In genomic region chr20:41340327-41341055, GRCh38 we compare ENCODE assay signal across 1 cellular context.
TF ChIP-seq lines count a peak whose summit lies in the region.

TSS of gene LPIN3 (plus strand) at chr20:41340821. CDS start at chr20:41345804, 4,983 bp downstream.

TF ChIP-seq in K562, 482 proteins besides CTCF, POLR2A, EP300 and RAD21 (continued from another document and continues in another):
- TF ChIP-seq PKNOX1 (IDR thresholded peaks at IDR 0.05), result 0 out of 2 replicates have a peak, but pooled peaks have one; percentile 3
- peak; percentile 63 for TF ChIP-seq DEAF1 (CRISPR knock-in tag; IDR thresholded peaks at IDR 0.05)
- TF ChIP-seq POLR2G (IDR thresholded peaks at IDR 0.05; ENCODE audit: low read depth, low read length), result peak; percentile 88
- TF ChIP-seq TAF1 (IDR thresholded peaks at IDR 0.05; ENCODE audit: control insufficient read depth, extremely low read depth, insufficient read depth, low read length, severe bottlenecking), result peak; percentile 45
- TF ChIP-seq VEZF1 (CRISPR knock-in tag; IDR thresholded peaks at IDR 0.05), result peak; percentile 63
- peak; percentile 94 for TF ChIP-seq ZFX (CRISPR knock-in tag; IDR thresholded peaks at IDR 0.05)
- peak; percentile 15; the same call in 1 of the 2 replicates for TF ChIP-seq ZKSCAN1 (IDR thresholded peaks at IDR 0.05; ENCODE audit: low read depth, low read length)
- 0 out of 2 replicates have a peak, but pooled peaks have one; percentile 32 for TF ChIP-seq FOSL1 (tag; conservative IDR thresholded peaks at IDR 0.05)
- 0 out of 2 replicates have a peak, but pooled peaks have one; percentile 35 for TF ChIP-seq SMC3 (conservative IDR thresholded peaks at IDR 0.05; ENCODE audit: insufficient read depth, low read depth, low read length)
- 0 out of 2 replicates have a peak, but pooled peaks have one; percentile 31 for TF ChIP-seq SP1 (CRISPR knock-in tag; IDR thresholded peaks at IDR 0.05)
- no peak for TF ChIP-seq ZNF551 (CRISPR knock-in tag; IDR thresholded peaks at IDR 0.05)
- peak; percentile 30; the same call in 1 of the 2 replicates for TF ChIP-seq GABPA (tag; conservative IDR thresholded peaks at IDR 0.05; ENCODE audit: low read depth)
- peak; percentile 69 for TF ChIP-seq PHF8 (IDR thresholded peaks at IDR 0.05; ENCODE audit: borderline replicate concordance, low read length)
- TF ChIP-seq ELF2 (CRISPR knock-in tag; IDR thresholded peaks at IDR 0.05), result peak; percentile 84
- TF ChIP-seq ZNF445 (CRISPR knock-in tag; IDR thresholded peaks at IDR 0.05; ENCODE audit: low read depth), result no peak
- TF ChIP-seq KDM2B (CRISPR knock-in tag; IDR thresholded peaks at IDR 0.05), result 0 out of 2 replicates have a peak, but pooled peaks have one; percentile 70
- TF ChIP-seq NR2C2 (CRISPR knock-in tag; IDR thresholded peaks at IDR 0.05), result peak; percentile 75
- TF ChIP-seq NR2C2 (tag; IDR thresholded peaks at IDR 0.05), result peak; percentile 96
- TF ChIP-seq JUND (IDR thresholded peaks at IDR 0.05; ENCODE audit: borderline replicate concordance, low read depth, low read length), result peak; percentile 71
- no peak; the same call in 2 of the 3 replicates for TF ChIP-seq JUND (tag; IDR thresholded peaks at IDR 0.05; ENCODE audit: borderline replicate concordance, low read depth, low read length)
- TF ChIP-seq YY1 (IDR thresholded peaks at IDR 0.05; ENCODE audit: borderline replicate concordance in 1 of 3, control insufficient read depth in 1 of 3, extremely low read depth in 1 of 3, insufficient read depth in 3 of 3, insufficient read length in 1 of 3, insufficient replicate concordance in 2 of 3, low read depth in 1 of 3, low read length in 2 of 3), result peak in 2 of 3 experiments; percentile 19 to 60
- TF ChIP-seq NBN (IDR thresholded peaks at IDR 0.05; ENCODE audit: low read depth), result peak; percentile 62; the same call in 1 of the 2 replicates
- peak; percentile 84 for TF ChIP-seq PHF20 (IDR thresholded peaks at IDR 0.05; ENCODE audit: partially characterized antibody)
- TF ChIP-seq ETV5 (CRISPR knock-in tag; IDR thresholded peaks at IDR 0.05; ENCODE audit: low read depth), result peak; percentile 54; the same call in 1 of the 2 replicates
- TF ChIP-seq ZNF507 (tag; conservative IDR thresholded peaks at IDR 0.05), result no peak
- TF ChIP-seq SOX6 (IDR thresholded peaks at IDR 0.05), result peak; percentile 29; the same call in 1 of the 2 replicates
- TF ChIP-seq ATF7 (IDR thresholded peaks at IDR 0.05), result peak; percentile 54
- TF ChIP-seq ZNF24 (IDR thresholded peaks at IDR 0.05), result no peak
- peak; percentile 82 for TF ChIP-seq RBFOX2 (IDR thresholded peaks at IDR 0.05; ENCODE audit: low read depth, low read length)
- TF ChIP-seq CC2D1A (IDR thresholded peaks at IDR 0.05), result 0 out of 2 replicates have a peak, but pooled peaks have one; percentile 49
- TF ChIP-seq POLR2AphosphoS5 (IDR thresholded peaks at IDR 0.05; ENCODE audit: control insufficient read depth, insufficient read depth, low read depth, low read length), result peak; percentile 41; the same call in 1 of the 2 replicates
- TF ChIP-seq ZEB2 (IDR thresholded peaks at IDR 0.05), result peak; percentile 56; the same call in 1 of the 2 replicates
- no peak for TF ChIP-seq PHB (CRISPR knock-in tag; IDR thresholded peaks at IDR 0.05)
- TF ChIP-seq TAF7 (tag; IDR thresholded peaks at IDR 0.05), result 0 out of 2 replicates have a peak, but pooled peaks have one; percentile 31
- no peak for TF ChIP-seq MCM5 (IDR thresholded peaks at IDR 0.05; ENCODE audit: low read depth)
- TF ChIP-seq PURB (CRISPR knock-in tag; IDR thresholded peaks at IDR 0.05; ENCODE audit: low read depth), result no peak
- TF ChIP-seq TCF15 (CRISPR knock-in tag; IDR thresholded peaks at IDR 0.05), result no peak
- peak; percentile 30 for TF ChIP-seq ASH1L (IDR thresholded peaks at IDR 0.05; ENCODE audit: borderline replicate concordance, low read depth, partially characterized antibody)
- no peak for TF ChIP-seq KAT2B (IDR thresholded peaks at IDR 0.05; ENCODE audit: low read depth, low read length)
- TF ChIP-seq MAZ (CRISPR knock-in tag; conservative IDR thresholded peaks at IDR 0.05 in 1 of 2, IDR thresholded peaks at IDR 0.05 in 1 of 2), result peak; percentile 49 to 90
- peak; percentile 64; the same call in 1 of the 2 replicates for TF ChIP-seq GABPB1 (CRISPR knock-in tag; IDR thresholded peaks at IDR 0.05)
- peak; percentile 35 for TF ChIP-seq SMAD1 (IDR thresholded peaks at IDR 0.05; ENCODE audit: low read depth, low read length, partially characterized antibody)
- 0 out of 6 replicates have a peak, but pooled peaks of 1 of the 3 experiments have one; percentile 38 for TF ChIP-seq ZBTB11 (CRISPR knock-in tag; IDR thresholded peaks at IDR 0.05)
- TF ChIP-seq ESRRA (IDR thresholded peaks at IDR 0.05; ENCODE audit: borderline replicate concordance, low read depth), result 0 out of 2 replicates have a peak, but pooled peaks have one; percentile 9
- peak; percentile 19 for TF ChIP-seq CXXC5 (CRISPR knock-in tag; IDR thresholded peaks at IDR 0.05)
- peak; percentile 91 for TF ChIP-seq ELF1 (tag; IDR thresholded peaks at IDR 0.05)
- TF ChIP-seq DPF2 (IDR thresholded peaks at IDR 0.05), result no peak
- TF ChIP-seq KLF10 (CRISPR knock-in tag; IDR thresholded peaks at IDR 0.05), result no peak
- peak; percentile 29; the same call in 1 of the 2 replicates for TF ChIP-seq TFAP4 (CRISPR knock-in tag; IDR thresholded peaks at IDR 0.05; ENCODE audit: borderline replicate concordance)
- TF ChIP-seq MYNN (IDR thresholded peaks at IDR 0.05), result 0 out of 2 replicates have a peak, but pooled peaks have one; percentile 44
- TF ChIP-seq MYNN (CRISPR knock-in tag; IDR thresholded peaks at IDR 0.05), result no peak
- TF ChIP-seq THAP12 (CRISPR knock-in tag; IDR thresholded peaks at IDR 0.05), result no peak
- TF ChIP-seq NRF1 (conservative IDR thresholded peaks at IDR 0.05 in 1 of 2, IDR thresholded peaks at IDR 0.05 in 1 of 2), result peak in 1 of 2 experiments; percentile 46; a peak in 2 of 4 replicates
- TF ChIP-seq ZNF766 (CRISPR knock-in tag; conservative IDR thresholded peaks at IDR 0.05), result 0 out of 2 replicates have a peak, but pooled peaks have one; percentile 16
- TF ChIP-seq STAG1 (CRISPR knock-in tag; IDR thresholded peaks at IDR 0.05; ENCODE audit: borderline replicate concordance), result peak; percentile 75; the same call in 1 of the 2 replicates
- peak; percentile 87 for TF ChIP-seq ELF4 (CRISPR knock-in tag; IDR thresholded peaks at IDR 0.05)
- TF ChIP-seq ATF3 (IDR thresholded peaks at IDR 0.05), result peak; percentile 14; the same call in 1 of the 2 replicates
- no peak for TF ChIP-seq ATF3 (CRISPR knock-in tag; conservative IDR thresholded peaks at IDR 0.05)
